In the genomic region with DNA sequence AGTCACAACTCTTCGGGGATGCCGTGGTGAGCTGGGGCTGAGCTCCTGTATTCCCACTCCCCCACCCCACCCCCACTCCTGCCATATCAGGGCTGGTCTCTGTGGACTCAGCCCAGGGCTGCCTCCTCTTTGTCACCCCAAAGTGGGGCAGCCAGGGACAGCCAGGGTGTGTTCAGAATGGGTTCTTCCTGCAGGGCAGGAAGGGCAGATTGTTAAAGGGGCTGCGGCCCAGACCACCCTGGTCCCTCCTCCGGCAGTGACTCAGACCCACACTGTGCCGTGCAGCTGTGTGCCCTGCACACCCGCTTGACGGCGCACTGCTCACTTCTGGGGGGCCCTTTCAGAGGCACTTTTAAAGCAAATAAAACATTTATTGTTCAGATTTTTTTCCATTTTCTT, we compare ENCODE assay signal across 1 cellular context.
TF ChIP-seq lines count a peak whose summit lies in the region.

No MANE protein-coding gene starts in this region.

TF ChIP-seq in HepG2, 621 proteins besides CTCF, POLR2A, EP300 and RAD21:
- TF ChIP-seq IKZF4 (CRISPR knock-in tag; IDR thresholded peaks at IDR 0.05; ENCODE audit: borderline replicate concordance, low read depth, not compliant biosample characterization) (no peak), IRX3 (CRISPR knock-in tag; IDR thresholded peaks at IDR 0.05; ENCODE audit: borderline replicate concordance, low read depth) (no peak)
